8 cellular contexts compared by ENCODE assay signal in genomic region chr3:195106418-195106906, GRCh38.
DNase-seq lines count a peak whose midpoint lies in the region; ATAC-seq and TF ChIP-seq lines count a peak whose summit lies in the region.

No MANE protein-coding gene starts in this region.

- no peaks in the 10 kb centered on the region for H3K36me3 ChIP-seq in uterus

- H3K27ac ChIP-seq in uterus: peak overlapping the region in 1 of 2 donors; percentile 5

- no peak overlapping the region for H3K4me3 Mint-ChIP-seq in activated naive CD4-positive, alpha-beta T cell treated with anti-CD3 and anti-CD28 coated beads, Interleukin-2, amount 10 ng/mL, durations not matched to agents 7 days and 5 days
- H3K4me3 Mint-ChIP-seq in progenitor cell of endocrine pancreas (ENCODE audit: low read depth): peak overlapping the region; percentile 27

- CTCF ChIA-PET in activated naive CD4-positive, alpha-beta T cell treated with anti-CD3 and anti-CD28 coated beads, Interleukin-2, amount 10 ng/mL, durations not matched to agents 7 days and 5 days (lab: Charles Lee): interaction anchor here (0.7 to 6.3 kb wide), 17 partner anchors 9 to 423 kb away, joined by 3 to 57 read pairs (median 4); no protein-coding TSS in a partner anchor

- DNase-seq in AML-193 (lab: John Stamatoyannopoulos, UW) (peak; percentile 50 to 51), SK-N-DZ (ENCODE audit: low spot score) (peak; percentile 68), glomerular visceral epithelial cell (ENCODE audit: extremely low spot score) (peak; percentile 55), progenitor cell of endocrine pancreas (ENCODE audit: low spot score, unreplicated experiment) (peak; percentile 74), uterus (peak; percentile 72 to 77)
- DNase-seq in activated naive CD4-positive, alpha-beta T cell treated with anti-CD3 and anti-CD28 coated beads, Interleukin-2, amount 10 ng/mL, durations not matched to agents 7 days and 5 days: peak; percentile 71

- peak overlapping the region in 1 of 2 donors; percentile 3 for H3K4me3 ChIP-seq in uterus

- H3K27me3 ChIP-seq in uterus: no peaks in the 10 kb centered on the region

- peaks cover 0 to 9% of the 10 kb centered on the region in 2 donors for H3K4me1 ChIP-seq in uterus

- H3K4me1 Mint-ChIP-seq in activated naive CD4-positive, alpha-beta T cell treated with anti-CD3 and anti-CD28 coated beads, Interleukin-2, amount 10 ng/mL, durations not matched to agents 7 days and 5 days: peaks cover 11% of the 10 kb centered on the region
- H3K4me1 Mint-ChIP-seq in progenitor cell of endocrine pancreas (ENCODE audit: low read depth): peaks cover 19% of the 10 kb centered on the region

- TF ChIP-seq CTCF in progenitor cell of endocrine pancreas (IDR thresholded peaks at IDR 0.05; ENCODE audit: unreplicated experiment) (peak; percentile 99), uterus (IDR thresholded peaks at IDR 0.05) (peak; percentile 98 to 100 (median 100))

- TF ChIP-seq EP300 in Ishikawa (IDR thresholded peaks at IDR 0.05; ENCODE audit: borderline replicate concordance): no peak; the same call in 1 of the 2 replicates

- no peak overlapping the region for H3K27ac Mint-ChIP-seq in activated naive CD4-positive, alpha-beta T cell treated with anti-CD3 and anti-CD28 coated beads, Interleukin-2, amount 10 ng/mL, durations not matched to agents 7 days and 5 days
- no peak overlapping the region for H3K27ac Mint-ChIP-seq in progenitor cell of endocrine pancreas

- peak in 1 of 2 donors; percentile 44 for TF ChIP-seq POLR2A in uterus (IDR thresholded peaks at IDR 0.05)

- intact Hi-C loops in uterus (cut with DNase I; ENCODE audit: low total_unique reads): loop anchor here (5.0 kb wide), 1 partner anchor 424 kb away; no protein-coding TSS in a partner anchor

- no peaks in the 10 kb centered on the region for H3K9me3 Mint-ChIP-seq in activated naive CD4-positive, alpha-beta T cell treated with anti-CD3 and anti-CD28 coated beads, Interleukin-2, amount 10 ng/mL, durations not matched to agents 7 days and 5 days
- H3K9me3 Mint-ChIP-seq in progenitor cell of endocrine pancreas (ENCODE audit: low read depth): no peaks in the 10 kb centered on the region

- ATAC-seq in GM19328 (IDR thresholded peaks at IDR 0.05; ENCODE audit: unreplicated experiment): peak; percentile 64

- TF ChIP-seq RAD21 in Ishikawa (IDR thresholded peaks at IDR 0.05; ENCODE audit: low read depth): peak; percentile 98

- peaks cover 5% of the 10 kb centered on the region for H3K27me3 Mint-ChIP-seq in activated naive CD4-positive, alpha-beta T cell treated with anti-CD3 and anti-CD28 coated beads, Interleukin-2, amount 10 ng/mL, durations not matched to agents 7 days and 5 days
- H3K27me3 Mint-ChIP-seq in progenitor cell of endocrine pancreas: peaks cover 11% of the 10 kb centered on the region

- H3K36me3 Mint-ChIP-seq in activated naive CD4-positive, alpha-beta T cell treated with anti-CD3 and anti-CD28 coated beads, Interleukin-2, amount 10 ng/mL, durations not matched to agents 7 days and 5 days: no peaks in the 10 kb centered on the region
- H3K36me3 Mint-ChIP-seq in progenitor cell of endocrine pancreas (ENCODE audit: insufficient read depth): peaks cover 2% of the 10 kb centered on the region

- no peaks in the 10 kb centered on the region for H3K9me3 ChIP-seq in uterus

TF ChIP-seq in Ishikawa, 13 proteins besides CTCF, POLR2A, EP300 and RAD21:
- peak; percentile 96 for TF ChIP-seq ZBTB7A (IDR thresholded peaks at IDR 0.05; ENCODE audit: low read depth)
- TF ChIP-seq CREB1 (IDR thresholded peaks at IDR 0.05; ENCODE audit: low read depth): no peak
- TF ChIP-seq CEBPB (IDR thresholded peaks at IDR 0.05): no peak
- peak; percentile 19; the same call in 1 of the 2 replicates for TF ChIP-seq TEAD4 (IDR thresholded peaks at IDR 0.05)
- TF ChIP-seq REST (IDR thresholded peaks at IDR 0.05; ENCODE audit: low read depth): no peak
- 0 out of 2 replicates have a peak, but pooled peaks have one; percentile 28 for TF ChIP-seq TCF12 (IDR thresholded peaks at IDR 0.05; ENCODE audit: low read depth)
- peak; percentile 57; the same call in 1 of the 2 replicates for TF ChIP-seq MAX (IDR thresholded peaks at IDR 0.05)
- no peak for TF ChIP-seq TAF1 (IDR thresholded peaks at IDR 0.05; ENCODE audit: low read depth)
- 0 out of 2 replicates have a peak, but pooled peaks have one; percentile 2 for TF ChIP-seq USF1 (IDR thresholded peaks at IDR 0.05)
